Comparison of ENCODE assay signal across 1 cellular context in genomic region chr22:24007253-24008021, GRCh38.
A peak's percentile ranks its signal among the peaks of the same experiment; 100 is the strongest.
TF ChIP-seq lines count a peak whose summit lies in the region.

No MANE protein-coding gene starts in this region.

TF ChIP-seq in K562, 482 proteins besides CTCF, POLR2A, EP300 and RAD21:
- TF ChIP-seq ARID1B (IDR thresholded peaks at IDR 0.05) = no peak
- TF ChIP-seq SPI1 (IDR thresholded peaks at IDR 0.05; ENCODE audit: borderline replicate concordance, low read depth, low read length) = peak; percentile 46; the same call in 1 of the 2 replicates
